Comparison of ENCODE assay signal across 2 cellular contexts in the genomic region with DNA sequence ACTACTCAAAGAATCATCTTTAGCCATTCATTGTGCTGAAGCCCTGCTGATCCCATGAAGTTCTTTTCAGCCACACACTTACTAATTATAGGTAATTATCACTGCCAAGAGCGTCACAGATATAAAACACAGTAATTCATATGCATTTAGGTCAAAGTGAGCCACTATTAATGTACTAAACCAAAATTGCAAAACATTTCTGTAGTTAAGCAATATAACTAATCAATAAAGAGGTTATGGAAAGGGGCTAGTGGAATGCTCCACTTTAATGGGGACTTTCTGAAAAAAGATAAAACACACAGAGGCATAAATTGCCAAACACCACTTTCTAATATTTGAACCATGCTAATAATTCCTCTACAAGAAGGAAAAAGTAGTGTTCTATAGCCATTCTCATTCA.
TF ChIP-seq lines count a peak whose summit lies in the region.

No MANE protein-coding gene starts in this region.

TF ChIP-seq in liver, 16 proteins besides CTCF, POLR2A, EP300 and RAD21:
- TF ChIP-seq HNF4A (conservative IDR thresholded peaks at IDR 0.05) = peak in 1 of 2 donors; percentile 19
- TF ChIP-seq EGR1 (IDR thresholded peaks at IDR 0.05; ENCODE audit: low read depth in 2 of 2) = no peak
- peak; percentile 15 for TF ChIP-seq YY1 (IDR thresholded peaks at IDR 0.05)
- peak; percentile 13 to 21 for TF ChIP-seq RXRA (IDR thresholded peaks at IDR 0.05)
- TF ChIP-seq, protein P1, sequence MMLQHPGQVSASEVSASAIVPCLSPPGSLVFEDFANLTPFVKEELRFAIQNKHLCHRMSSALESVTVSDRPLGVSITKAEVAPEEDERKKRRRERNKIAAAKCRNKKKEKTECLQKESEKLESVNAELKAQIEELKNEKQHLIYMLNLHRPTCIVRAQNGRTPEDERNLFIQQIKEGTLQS (IDR thresholded peaks at IDR 0.05) = no peak
- TF ChIP-seq, protein P2, sequence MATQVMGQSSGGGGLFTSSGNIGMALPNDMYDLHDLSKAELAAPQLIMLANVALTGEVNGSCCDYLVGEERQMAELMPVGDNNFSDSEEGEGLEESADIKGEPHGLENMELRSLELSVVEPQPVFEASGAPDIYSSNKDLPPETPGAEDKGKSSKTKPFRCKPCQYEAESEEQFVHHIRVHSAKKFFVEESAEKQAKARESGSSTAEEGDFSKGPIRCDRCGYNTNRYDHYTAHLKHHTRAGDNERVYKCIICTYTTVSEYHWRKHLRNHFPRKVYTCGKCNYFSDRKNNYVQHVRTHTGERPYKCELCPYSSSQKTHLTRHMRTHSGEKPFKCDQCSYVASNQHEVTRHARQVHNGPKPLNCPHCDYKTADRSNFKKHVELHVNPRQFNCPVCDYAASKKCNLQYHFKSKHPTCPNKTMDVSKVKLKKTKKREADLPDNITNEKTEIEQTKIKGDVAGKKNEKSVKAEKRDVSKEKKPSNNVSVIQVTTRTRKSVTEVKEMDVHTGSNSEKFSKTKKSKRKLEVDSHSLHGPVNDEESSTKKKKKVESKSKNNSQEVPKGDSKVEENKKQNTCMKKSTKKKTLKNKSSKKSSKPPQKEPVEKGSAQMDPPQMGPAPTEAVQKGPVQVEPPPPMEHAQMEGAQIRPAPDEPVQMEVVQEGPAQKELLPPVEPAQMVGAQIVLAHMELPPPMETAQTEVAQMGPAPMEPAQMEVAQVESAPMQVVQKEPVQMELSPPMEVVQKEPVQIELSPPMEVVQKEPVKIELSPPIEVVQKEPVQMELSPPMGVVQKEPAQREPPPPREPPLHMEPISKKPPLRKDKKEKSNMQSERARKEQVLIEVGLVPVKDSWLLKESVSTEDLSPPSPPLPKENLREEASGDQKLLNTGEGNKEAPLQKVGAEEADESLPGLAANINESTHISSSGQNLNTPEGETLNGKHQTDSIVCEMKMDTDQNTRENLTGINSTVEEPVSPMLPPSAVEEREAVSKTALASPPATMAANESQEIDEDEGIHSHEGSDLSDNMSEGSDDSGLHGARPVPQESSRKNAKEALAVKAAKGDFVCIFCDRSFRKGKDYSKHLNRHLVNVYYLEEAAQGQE (IDR thresholded peaks at IDR 0.05) = no peak
- TF ChIP-seq FOXA2 (IDR thresholded peaks at IDR 0.05) = no peak

TF ChIP-seq in HepG2, 621 proteins besides CTCF, POLR2A, EP300 and RAD21:
- no peak for TF ChIP-seq ELF4 (CRISPR knock-in tag; IDR thresholded peaks at IDR 0.05; ENCODE audit: borderline replicate concordance)
- no peak for TF ChIP-seq CREM (IDR thresholded peaks at IDR 0.05)
- no peak for TF ChIP-seq CREM (CRISPR knock-in tag; IDR thresholded peaks at IDR 0.05)
- TF ChIP-seq, protein P3, sequence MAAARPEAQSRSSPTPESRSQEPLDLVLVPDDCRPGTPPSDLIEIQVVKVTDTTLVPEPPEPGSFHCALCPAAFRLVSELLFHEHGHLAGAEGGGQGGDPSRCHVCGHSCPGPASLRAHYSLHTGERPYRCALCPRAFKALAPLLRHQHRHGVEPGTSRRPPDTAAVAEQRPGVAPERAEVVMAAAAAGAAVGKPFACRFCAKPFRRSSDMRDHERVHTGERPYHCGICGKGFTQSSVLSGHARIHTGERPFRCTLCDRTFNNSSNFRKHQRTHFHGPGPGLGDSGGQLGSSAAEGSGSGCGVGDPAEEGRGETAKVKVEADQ (CRISPR knock-in tag; IDR thresholded peaks at IDR 0.05; ENCODE audit: borderline replicate concordance) = no peak
- TF ChIP-seq ZNF720 (CRISPR knock-in tag; IDR thresholded peaks at IDR 0.05) = no peak
- no peak for TF ChIP-seq MXD4 (CRISPR knock-in tag; IDR thresholded peaks at IDR 0.05)
